Comparison of ENCODE assay signal across 29 cellular contexts in genomic region chr21:29366532-29366931, GRCh38.
"Had no signal": no experiment of that assay in that cellular context is flagged by ENCODE, and none has a peak within 500 bp of the region (broad histone marks: within the 10 kb centered on the region; RNA-seq: fewer than 3 reads in every experiment).

No MANE protein-coding gene starts in this region.

- H3K36me3 ChIP-seq: ascending aorta, breast epithelium, cardiac muscle cell, colonic mucosa had no signal

- H3K27ac Mint-ChIP-seq: activated B cell treated with CpG ODN at 0.5 μM for 24 hours; activated CD4-positive, alpha-beta memory T cell treated with anti-CD3 and anti-CD28 coated beads, Interleukin-2, amount 10 ng/mL, durations not matched to agents 7 days and 5 days; activated naive CD4-positive, alpha-beta T cell treated with anti-CD3 and anti-CD28 coated beads, Interleukin-2, amount 10 ng/mL, durations not matched to agents 7 days and 5 days; activated naive CD4-positive, alpha-beta T cell treated with anti-CD3 and anti-CD28 coated beads, Interleukin-2, amount 50 U/mL, for 72 hours; activated naive CD8-positive, alpha-beta T cell treated with anti-CD3 and anti-CD28 coated beads, Interleukin-2, amount 10 ng/mL, durations not matched to agents 7 days and 5 days; activated T-cell treated with anti-CD3 and anti-CD28 coated beads, Interleukin-2, amount 50 U/mL, for 24 hours; T-helper 17 cell; T-helper 2 cell treated with Interferon-gamma antibody and Interleukin-4, amounts not matched to agents 5 μg/mL and 100 μg/mL, for 36 hours had no signal

- H3K9me3 Mint-ChIP-seq: activated CD4-positive, alpha-beta memory T cell treated with anti-CD3 and anti-CD28 coated beads, Interleukin-2, amount 10 ng/mL, durations not matched to agents 7 days and 5 days; activated naive CD4-positive, alpha-beta T cell treated with anti-CD3 and anti-CD28 coated beads, Interleukin-2, amount 10 ng/mL, durations not matched to agents 7 days and 5 days; activated naive CD4-positive, alpha-beta T cell treated with anti-CD3 and anti-CD28 coated beads, Interleukin-2, amount 50 U/mL, for 72 hours; activated naive CD8-positive, alpha-beta T cell treated with anti-CD3 and anti-CD28 coated beads, Interleukin-2, amount 10 ng/mL, durations not matched to agents 7 days and 5 days; activated T-cell treated with anti-CD3 and anti-CD28 coated beads, Interleukin-2, amount 50 U/mL, for 24 hours; activated T-cell treated with anti-CD3 and anti-CD28 coated beads, Interleukin-2, amount 50 U/mL, for 72 hours; T-helper 2 cell treated with Interferon-gamma antibody and Interleukin-4, amounts not matched to agents 5 μg/mL and 100 μg/mL, for 36 hours had no signal

- H3K27ac ChIP-seq: ascending aorta, breast epithelium, cardiac muscle cell, colonic mucosa, WERI-Rb-1 had no signal

- H3K4me3 ChIP-seq: ascending aorta, breast epithelium, cardiac muscle cell, colonic mucosa had no signal

- H3K4me1 Mint-ChIP-seq: activated naive CD4-positive, alpha-beta T cell treated with anti-CD3 and anti-CD28 coated beads, Interleukin-2, amount 10 ng/mL, durations not matched to agents 7 days and 5 days; activated naive CD8-positive, alpha-beta T cell treated with anti-CD3 and anti-CD28 coated beads, Interleukin-2, amount 10 ng/mL, durations not matched to agents 7 days and 5 days; T-helper 17 cell had no signal

- H3K9me3 ChIP-seq: ascending aorta, breast epithelium, colonic mucosa had no signal

- H3K27me3 Mint-ChIP-seq: activated B cell treated with CpG ODN at 0.5 μM for 24 hours; activated CD4-positive, alpha-beta memory T cell treated with anti-CD3 and anti-CD28 coated beads, Interleukin-2, amount 10 ng/mL, durations not matched to agents 7 days and 5 days; activated naive CD4-positive, alpha-beta T cell treated with anti-CD3 and anti-CD28 coated beads, Interleukin-2, amount 10 ng/mL, durations not matched to agents 7 days and 5 days; activated naive CD8-positive, alpha-beta T cell treated with anti-CD3 and anti-CD28 coated beads, Interleukin-2, amount 10 ng/mL, durations not matched to agents 7 days and 5 days; activated T-cell treated with anti-CD3 and anti-CD28 coated beads, Interleukin-2, amount 50 U/mL, for 24 hours; brain; T-helper 17 cell had no signal

- DNase-seq: activated B cell treated with CpG ODN at 0.5 μM for 24 hours; activated CD4-positive, alpha-beta memory T cell treated with anti-CD3 and anti-CD28 coated beads, Interleukin-2, amount 10 ng/mL, durations not matched to agents 7 days and 5 days; activated CD4-positive, alpha-beta T cell treated with anti-CD3 and anti-CD28 coated beads for 48 hours; activated CD4-positive, alpha-beta T cell treated with anti-CD3 and anti-CD28 coated beads, Interleukin-2, amount 50 U/mL, for 4 hours; activated CD8-positive, alpha-beta memory T cell treated with anti-CD3 and anti-CD28 coated beads, Interleukin-2, amount 50 U/mL, for 48 hours; activated gamma-delta T cell; activated naive CD4-positive, alpha-beta T cell; activated naive CD4-positive, alpha-beta T cell treated with anti-CD3 and anti-CD28 coated beads, Interleukin-2, amount 10 ng/mL, durations not matched to agents 7 days and 5 days; activated naive CD8-positive, alpha-beta T cell treated with anti-CD3 and anti-CD28 coated beads, Interleukin-2, amount 10 ng/mL, durations not matched to agents 7 days and 5 days; activated T-cell treated with anti-CD3 and anti-CD28 coated beads for 4 hours; activated T-cell treated with anti-CD3 and anti-CD28 coated beads, Interleukin-2, amount 50 U/mL, for 24 hours; activated T-cell treated with anti-CD3 and anti-CD28 coated beads, Interleukin-2, amount 50 U/mL, for 72 hours; central memory CD4-positive, alpha-beta T cell; colonic mucosa; effector CD8-positive, alpha-beta T cell; foreskin fibroblast; SW 1271; T-helper 1 cell; T-helper 17 cell; T1000; WERI-Rb-1 had no signal

- FAIRE-seq: frontal cortex had no signal

- ATAC-seq: activated CD4-positive, CD25-positive, alpha-beta regulatory T cell treated with anti-CD3 and anti-CD28 coated beads, Interleukin-2, amount 50 U/mL, for 24 hours; activated naive CD4-positive, alpha-beta T cell treated with anti-CD3 and anti-CD28 coated beads, Interleukin-2, amount 50 U/mL, for 72 hours; activated T-cell treated with anti-CD3 and anti-CD28 coated beads, Interleukin-2, amount 50 U/mL, for 72 hours; T-helper 17 cell had no signal

- H3K4me1 ChIP-seq: ascending aorta, breast epithelium, colonic mucosa had no signal

- H3K27me3 ChIP-seq: ascending aorta, breast epithelium, cardiac muscle cell, colonic mucosa had no signal

- H3K4me3 Mint-ChIP-seq: activated B cell treated with CpG ODN at 0.5 μM for 24 hours; activated CD4-positive, alpha-beta memory T cell treated with anti-CD3 and anti-CD28 coated beads, Interleukin-2, amount 10 ng/mL, durations not matched to agents 7 days and 5 days; activated naive CD4-positive, alpha-beta T cell treated with anti-CD3 and anti-CD28 coated beads, Interleukin-2, amount 10 ng/mL, durations not matched to agents 7 days and 5 days; activated naive CD8-positive, alpha-beta T cell treated with anti-CD3 and anti-CD28 coated beads, Interleukin-2, amount 10 ng/mL, durations not matched to agents 7 days and 5 days; activated T-cell treated with anti-CD3 and anti-CD28 coated beads, Interleukin-2, amount 50 U/mL, for 24 hours; activated T-cell treated with anti-CD3 and anti-CD28 coated beads, Interleukin-2, amount 50 U/mL, for 72 hours; T-helper 17 cell; T-helper 2 cell treated with Interferon-gamma antibody and Interleukin-4, amounts not matched to agents 5 μg/mL and 100 μg/mL, for 36 hours had no signal
